ENCODE assay signal across 8 cellular contexts in genomic region chr3:186361612-186362408, GRCh38. TPM values are rescaled to one million over a fixed set of nuclear protein-coding genes. Genes with fewer than 3 reads are reported as not detected.
DNase-seq lines count a peak whose midpoint lies in the region; ATAC-seq and TF ChIP-seq lines count a peak whose summit lies in the region.

Gene DGKG (minus strand): TSS chr3:186362234. CDS start chr3:186320459, 41,775 bp downstream.

- DNase-seq in GM10266 (ENCODE audit: extremely low spot score) (peak; percentile 80), MV-4-11 (lab: John Stamatoyannopoulos, UW) (peak; percentile 87), glutamatergic neuron (peak; percentile 51), NCI-H2029 treated with DMSO at 0.1 percent for 48 hours (lab: John Stamatoyannopoulos, UW) (no peak)
- peak; percentile 48 for DNase-seq in activated CD8-positive, alpha-beta T cell treated with anti-CD3 and anti-CD28 coated beads for 36 hours

- intact Hi-C loops in activated CD8-positive, alpha-beta T cell treated with anti-CD3 and anti-CD28 coated beads for 36 hours (cut with micrococcal nuclease) = no loop called here

- no peak for TF ChIP-seq CTCF in GM10266 (IDR thresholded peaks at IDR 0.05; ENCODE audit: control insufficient read depth, insufficient read depth, low read depth, missing control alignments)
- TF ChIP-seq CTCF in activated CD8-positive, alpha-beta T cell treated with anti-CD3 and anti-CD28 coated beads for 36 hours (IDR thresholded peaks at IDR 0.05) = no peak
- TF ChIP-seq CTCF in glutamatergic neuron (IDR thresholded peaks at IDR 0.05; ENCODE audit: partially characterized antibody, unreplicated experiment) = no peak
- no peak for TF ChIP-seq CTCF in neutrophil (IDR thresholded peaks at IDR 0.05)

- peaks cover 8% of the 10 kb centered on the region for H3K4me1 Mint-ChIP-seq in activated CD8-positive, alpha-beta T cell treated with anti-CD3 and anti-CD28 coated beads for 36 hours (ENCODE audit: low read depth)
- peaks cover 22% of the 10 kb centered on the region for H3K4me1 Mint-ChIP-seq in glutamatergic neuron (ENCODE audit: low read depth, unreplicated experiment)

- peak within 1 kb of the TSS; percentile 82 to 92 for H3K4me3 ChIP-seq in neutrophil (ENCODE audit: low read depth in 1 of 2, low read length in 1 of 2)

- peaks cover 54% of the 10 kb centered on the region for H3K27me3 Mint-ChIP-seq in activated CD8-positive, alpha-beta T cell treated with anti-CD3 and anti-CD28 coated beads for 36 hours
- peaks cover 13% of the 10 kb centered on the region for H3K27me3 Mint-ChIP-seq in glutamatergic neuron (ENCODE audit: unreplicated experiment)

- peak within 1 kb of the TSS; percentile 84 for H3K27ac ChIP-seq in neutrophil

- peaks cover 75 to 80% of the 10 kb centered on the region in 2 experiments for H3K4me1 ChIP-seq in neutrophil (ENCODE audit: control insufficient read depth in 1 of 2, insufficient read depth in 1 of 2, low read depth in 1 of 2, low read length in 1 of 2)

- no peaks in the 10 kb centered on the region for H3K9me3 Mint-ChIP-seq in activated CD8-positive, alpha-beta T cell treated with anti-CD3 and anti-CD28 coated beads for 36 hours
- peaks cover 8% of the 10 kb centered on the region for H3K9me3 Mint-ChIP-seq in glutamatergic neuron (ENCODE audit: unreplicated experiment)

- CTCF ChIA-PET in activated CD8-positive, alpha-beta T cell treated with anti-CD3 and anti-CD28 coated beads for 36 hours (lab: Charles Lee) = interaction anchor here (1.7 kb wide), 1 partner anchor 178 kb away, joined by 5 read pairs; no protein-coding TSS in a partner anchor

- POLR2A ChIA-PET in activated CD8-positive, alpha-beta T cell treated with anti-CD3 and anti-CD28 coated beads for 36 hours (lab: Charles Lee) = interaction anchor here (0.6 to 1.1 kb wide), 3 partner anchors 8 to 718 kb away, joined by 3 to 5 read pairs (median 3); no protein-coding TSS in a partner anchor

- peak within 1 kb of the TSS; percentile 47 for H3K4me3 Mint-ChIP-seq in activated CD8-positive, alpha-beta T cell treated with anti-CD3 and anti-CD28 coated beads for 36 hours
- H3K4me3 Mint-ChIP-seq in glutamatergic neuron (ENCODE audit: unreplicated experiment) = peak within 1 kb of the TSS; percentile 88

- H3K9me3 ChIP-seq in neutrophil = no peaks in the 10 kb centered on the region

- H3K27me3 ChIP-seq in neutrophil = no peaks in the 10 kb centered on the region

- ATAC-seq in GM21723 (IDR thresholded peaks at IDR 0.05; ENCODE audit: unreplicated experiment) = peak; percentile 69
- peak; percentile 83 for ATAC-seq in activated CD8-positive, alpha-beta T cell treated with anti-CD3 and anti-CD28 coated beads for 36 hours
- ATAC-seq in HG02938 (IDR thresholded peaks at IDR 0.05; ENCODE audit: unreplicated experiment) = no peak

- H3K27ac Mint-ChIP-seq in activated CD8-positive, alpha-beta T cell treated with anti-CD3 and anti-CD28 coated beads for 36 hours = no peak within 1 kb of the TSS
- H3K27ac Mint-ChIP-seq in glutamatergic neuron (ENCODE audit: unreplicated experiment) = peak within 1 kb of the TSS; percentile 65

- H3K36me3 Mint-ChIP-seq in activated CD8-positive, alpha-beta T cell treated with anti-CD3 and anti-CD28 coated beads for 36 hours (ENCODE audit: low read depth) = no peaks in the 10 kb centered on the region
- H3K36me3 Mint-ChIP-seq in glutamatergic neuron (ENCODE audit: unreplicated experiment) = peaks cover 13% of the 10 kb centered on the region

- no peaks in the 10 kb centered on the region for H3K36me3 ChIP-seq in neutrophil

RNA-seq across cellular contexts. Expression of gene DGKG, which starts in this region (rescaled TPM):
- total RNA-seq in activated CD8-positive, alpha-beta T cell treated with anti-CD3 and anti-CD28 coated beads for 36 hours = under 1 TPM; 0.18 to 0.36 TPM
- total RNA-seq in glutamatergic neuron (ENCODE audit: unreplicated experiment) = 24.1 TPM

Comparison
In these comparisons a context has a peak if more than half of its experiments do, and no peak if none do; other contexts are left out.
1. RNA of gene DGKG (total RNA-seq): 24.1 TPM in glutamatergic neuron (single experiment); 0.18 to 0.36 TPM in activated CD8-positive, alpha-beta T cell treated with anti-CD3 and anti-CD28 coated beads for 36 hours; every median in the first group is over 10 times any median in the second.
2. Peak in DNase-seq and ATAC-seq in activated CD8-positive, alpha-beta T cell treated with anti-CD3 and anti-CD28 coated beads for 36 hours; RNA of the gene not detected or under 1 TPM.